9 cellular contexts compared by ENCODE assay signal in the genomic region with DNA sequence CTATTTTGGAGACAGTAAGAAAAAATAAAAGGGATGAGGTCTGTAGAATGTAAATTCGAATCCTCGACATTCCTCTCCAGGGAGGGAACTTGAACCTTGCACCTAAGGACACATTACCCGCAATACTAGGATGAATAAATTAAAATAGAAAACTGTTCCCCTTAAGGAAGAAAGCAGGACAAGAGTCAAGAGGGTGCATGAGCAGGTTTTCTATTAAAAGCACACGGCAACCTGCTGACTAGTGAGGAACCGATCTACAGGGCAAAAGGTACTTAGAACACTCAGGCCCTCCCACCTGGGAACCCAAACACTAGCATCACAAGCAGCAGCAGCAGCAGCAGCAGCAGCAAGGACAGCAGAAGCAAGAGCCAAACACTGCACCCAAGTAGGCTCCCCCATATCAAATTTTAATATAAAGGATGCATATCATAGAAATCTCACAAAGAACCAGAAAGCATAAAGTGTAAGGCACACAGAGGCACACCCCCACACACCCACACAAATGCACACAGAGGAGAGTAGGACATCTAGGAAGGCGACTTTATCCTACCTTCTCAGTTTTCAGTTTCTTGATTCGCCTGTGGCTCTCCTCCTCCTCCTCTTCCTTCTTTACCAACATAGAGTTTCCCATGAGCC. TPM values are rescaled to one million over a fixed set of nuclear protein-coding genes. Genes with fewer than 3 reads are reported as not detected.
A peak's percentile ranks its signal among the peaks of the same experiment; 100 is the strongest.
DNase-seq lines count a peak whose midpoint lies in the region; ATAC-seq and TF ChIP-seq lines count a peak whose summit lies in the region.
"Had no signal": no experiment of that assay in that cellular context is flagged by ENCODE, and none has a peak within 500 bp of the region (broad histone marks: within the 10 kb centered on the region; RNA-seq: fewer than 3 reads in every experiment).

No MANE protein-coding gene starts in this region.

- peak overlapping the region; percentile 74 for H2BK120ac ChIP-seq in neuronal stem cell (ENCODE audit: low read depth, low read length)

- H3K27me3 ChIP-seq in GM06990 (replicated peaks; ENCODE audit: control insufficient read depth, insufficient read depth, low read length) = no peaks in the 10 kb centered on the region
- no peaks in the 10 kb centered on the region for H3K27me3 ChIP-seq in neuronal stem cell (ENCODE audit: control insufficient read depth in 3 of 3, insufficient read depth in 3 of 3, low read depth in 1 of 3, low read length in 3 of 3)

- ATAC-seq in HG03439 (IDR thresholded peaks at IDR 0.05; ENCODE audit: unreplicated experiment) (no peak), HG03045 (IDR thresholded peaks at IDR 0.05; ENCODE audit: unreplicated experiment) (no peak)

- no peak for DNase-seq in GM06990 (ENCODE audit: extremely low read depth, insufficient read length)
- DNase-seq in NCI-H2196 (lab: John Stamatoyannopoulos, UW; ENCODE audit: unreplicated experiment) = peak; percentile 26
- peak; percentile 76 for DNase-seq in epithelial cell of proximal tubule (ENCODE audit: low read depth)
- DNase-seq in neuronal stem cell (ENCODE audit: low spot score) = no peak
- DNase-seq in NCI-H446 (lab: John Stamatoyannopoulos, UW) = no peak
- no peak for DNase-seq in dedifferentiated amniotic fluid mesenchymal stem cell (ENCODE audit: extremely low spot score)
- DNase-seq: activated B cell treated with CpG ODN at 0.5 μM for 24 hours had no signal

- peak overlapping the region; percentile 81 for H3K4me2 ChIP-seq in neuronal stem cell (ENCODE audit: insufficient read depth, low read length, poor library complexity, severe bottlenecking)

- H3K27ac ChIP-seq in neuronal stem cell (replicated peaks; ENCODE audit: low read length) = peak overlapping the region; percentile 76

- H3K18ac ChIP-seq in neuronal stem cell (ENCODE audit: low read length) = peak overlapping the region; percentile 97

- no CpG with 5 or more reads among the region's 7 CpGs for WGBS in neuronal stem cell (ENCODE audit: extremely low coverage in 2 of 2, insufficient read length in 2 of 2, insufficient replicate concordance in 1 of 2), 2 donors

- peak overlapping the region; percentile 89 for H3K9ac ChIP-seq in neuronal stem cell (ENCODE audit: low read depth, low read length, poor library complexity)

- H4K8ac ChIP-seq in neuronal stem cell (ENCODE audit: low read depth, low read length) = no peak overlapping the region

- H2BK12ac ChIP-seq in neuronal stem cell (ENCODE audit: low read length) = peak overlapping the region; percentile 7

- peak overlapping the region; percentile 70 for H3K23ac ChIP-seq in neuronal stem cell (ENCODE audit: low read depth, low read length, poor library complexity)

- H3K4ac ChIP-seq in neuronal stem cell (ENCODE audit: low read length) = no peak overlapping the region

- H3K36me3 ChIP-seq in GM06990 (ENCODE audit: control insufficient read depth, insufficient read depth, low read length) (no peaks in the 10 kb centered on the region), neuronal stem cell (replicated peaks in 1 of 2; ENCODE audit: control insufficient read depth in 2 of 2, insufficient read depth in 2 of 2, low read length in 2 of 2) (peaks cover 0 to 20% of the 10 kb centered on the region in 2 donors)

- H3K9me3 ChIP-seq in neuronal stem cell (replicated peaks in 1 of 2; ENCODE audit: control insufficient read depth in 2 of 2, insufficient read depth in 1 of 2, low read depth in 1 of 2, low read length in 2 of 2) = no peaks in the 10 kb centered on the region

- H2AK5ac ChIP-seq in neuronal stem cell (ENCODE audit: low read depth, low read length) = peak overlapping the region; percentile 90

- H3K79me1 ChIP-seq in neuronal stem cell (ENCODE audit: low read depth, low read length) = no peaks in the 10 kb centered on the region

- peak overlapping the region; percentile 79 for H3K4me3 ChIP-seq in GM06990 (replicated peaks; ENCODE audit: low read depth, low read length)
- H3K4me3 ChIP-seq in epithelial cell of proximal tubule (ENCODE audit: low read depth, low read length) = peak overlapping the region; percentile 77
- H3K4me3 ChIP-seq in neuronal stem cell (ENCODE audit: low read length in 2 of 2) = peak overlapping the region; percentile 66 to 82

- no peak overlapping the region for H4K91ac ChIP-seq in neuronal stem cell (ENCODE audit: low read depth, low read length, poor library complexity)

- no peak for TF ChIP-seq CTCF in GM06990 (IDR thresholded peaks at IDR 0.05; ENCODE audit: insufficient read depth, low read length, poor library complexity, severe bottlenecking)
- TF ChIP-seq CTCF in epithelial cell of proximal tubule (conservative IDR thresholded peaks at IDR 0.05; ENCODE audit: low read depth, low read length) = no peak

- H3K14ac ChIP-seq in neuronal stem cell (ENCODE audit: low read length) = peak overlapping the region; percentile 43

- peaks cover 2 to 33% of the 10 kb centered on the region in 2 donors for H3K4me1 ChIP-seq in neuronal stem cell (ENCODE audit: control insufficient read depth in 2 of 2, insufficient read depth in 1 of 2, low read depth in 1 of 2, low read length in 2 of 2)

- no peak overlapping the region for H2AFZ ChIP-seq in neuronal stem cell (ENCODE audit: low read length)

- H2BK15ac ChIP-seq in neuronal stem cell (ENCODE audit: low read length) = no peak overlapping the region

- peak overlapping the region; percentile 98 for H2BK5ac ChIP-seq in neuronal stem cell (ENCODE audit: low read length)

RNA-seq across cellular contexts. Expression of a gene that starts 2.8 kb away (rescaled TPM):
- 37.5 and 38.0 TPM in 2 replicates for total RNA-seq in epithelial cell of proximal tubule
- polyA plus RNA-seq in neuronal stem cell (2013, experiment 1 of 2) = 76.9 TPM
- polyA plus RNA-seq in neuronal stem cell (2013, experiment 2 of 2) = 78.0 TPM

Comparison
In these comparisons a context has a peak if more than half of its experiments do, and no peak if none do; other contexts are left out.
1. DNase-seq: peak in NCI-H2196 (single experiment) and epithelial cell of proximal tubule (single experiment); none in GM06990 (single experiment), neuronal stem cell (single experiment), NCI-H446 (0 of 2) and dedifferentiated amniotic fluid mesenchymal stem cell (single experiment).
2. Peak in every context shown above with its lines, with median percentiles within 50 percentile points of each other: H3K4me3 ChIP-seq.